ENCODE assay signal across 9 cellular contexts in genomic region chr1:113391643-113392271, GRCh38. TPM values are rescaled to one million over a fixed set of nuclear protein-coding genes. Genes with fewer than 3 reads are reported as not detected.
A peak's percentile ranks its signal among the peaks of the same experiment; 100 is the strongest.
DNase-seq lines count a peak whose midpoint lies in the region; ATAC-seq, FAIRE-seq and TF ChIP-seq lines count a peak whose summit lies in the region.
"Had no signal": no experiment of that assay in that cellular context is flagged by ENCODE, and none has a peak within 500 bp of the region (broad histone marks: within the 10 kb centered on the region; RNA-seq: fewer than 3 reads in every experiment).

No MANE protein-coding gene starts in this region.

- no TSS peak for BruUV-seq in GM12878 (replicated peaks; lab: Mats Ljungman, UMichigan)

- peak overlapping the region; percentile 68 for H3K4me3 ChIP-seq in GM12878
- peak overlapping the region; percentile 87 to 91 for H3K4me3 ChIP-seq in left lung
- H3K4me3 ChIP-seq in thymus (ENCODE audit: low read length) = peak overlapping the region; percentile 68

- H4K20me1 ChIP-seq in GM12878 (ENCODE audit: control insufficient read depth, insufficient read depth) = no peaks in the 10 kb centered on the region

- H3K79me2 ChIP-seq in GM12878 (ENCODE audit: control insufficient read depth, insufficient read depth, low read length) = no peaks in the 10 kb centered on the region

- SMC1A ChIA-PET in GM12878 (lab: Charles Lee; ENCODE audit: uncharacterized antibody, unreplicated experiment) = interaction anchor here (1.1 kb wide), 1 partner anchor 12 kb away, joined by 3 read pairs; no protein-coding TSS in a partner anchor

- POLR2A ChIA-PET in GM12878 (lab: Charles Lee) = interaction anchor here (0.7 kb wide), 1 partner anchor 17 kb away, joined by 4 read pairs; no protein-coding TSS in a partner anchor

- TF ChIP-seq CTCF in GM12878 (IDR thresholded peaks at IDR 0.05 in 2 of 3, conservative IDR thresholded peaks at IDR 0.05 in 1 of 3; ENCODE audit: control insufficient read depth in 2 of 3, extremely low read depth in 1 of 3, insufficient read depth in 1 of 3, low read depth in 3 of 3, low read length in 3 of 3) (no peak), left lung (IDR thresholded peaks at IDR 0.05) (no peak)

- peak overlapping the region; percentile 86 for H2AFZ ChIP-seq in GM12878 (ENCODE audit: control insufficient read depth, low read depth, low read length)

- H3K27ac ChIP-seq in GM12878 (ENCODE audit: control insufficient read depth, insufficient read depth) (no peak overlapping the region), left lung (peak overlapping the region; percentile 87 to 90), thymus (ENCODE audit: low read depth) (no peak overlapping the region)

- peak; percentile 7 for FAIRE-seq in GM12878 (lab: Jason Lieb, UNC)
- FAIRE-seq: A204.1 had no signal

- no peak for TF ChIP-seq RAD21 in GM12878 (IDR thresholded peaks at IDR 0.05; ENCODE audit: insufficient read depth, low read depth, low read length)

- CTCF ChIA-PET in GM12878 (lab: Yijun Ruan, JAX) = interaction anchor here (0.6 to 2.1 kb wide), 3 partner anchors 9 to 319 kb away, joined by 3 to 10 read pairs (median 3); partner anchors contain the start of gene LRIG2

- ATAC-seq in GM12878 (no peak), left lung (peak; percentile 12)

- H3K4me2 ChIP-seq in GM12878 (ENCODE audit: control insufficient read depth, insufficient read depth) = peak overlapping the region; percentile 96

- H3K36me3 ChIP-seq in GM12878 (ENCODE audit: control insufficient read depth in 2 of 2, insufficient read depth in 2 of 2, low read length in 1 of 2) (no peaks in the 10 kb centered on the region), left lung (no peaks in the 10 kb centered on the region), thymus (ENCODE audit: control insufficient read depth, insufficient read depth) (no peaks in the 10 kb centered on the region)

- no peak for TF ChIP-seq POLR2A in GM12878 (IDR thresholded peaks at IDR 0.05; ENCODE audit: low read depth, low read length)

- H3K4me1 ChIP-seq in GM12878 (ENCODE audit: control insufficient read depth, insufficient read depth, low read length) = peaks cover 2% of the 10 kb centered on the region; the same call in 1 of the 2 replicates
- peaks cover 7 to 29% of the 10 kb centered on the region in 2 donors for H3K4me1 ChIP-seq in left lung
- peaks cover 7% of the 10 kb centered on the region for H3K4me1 ChIP-seq in thymus (ENCODE audit: control insufficient read depth, insufficient read depth, low read length)

- TF ChIP-seq EP300 in GM12878 (IDR thresholded peaks at IDR 0.05; ENCODE audit: borderline replicate concordance in 1 of 2, control insufficient read depth in 1 of 2, low read depth in 2 of 2, low read length in 2 of 2) = no peak

- RAD21 ChIA-PET in GM12878 (lab: Charles Lee; ENCODE audit: unreplicated experiment) = no interaction called here

- H3K27me3 ChIP-seq in GM12878 (replicated peaks in 1 of 2; ENCODE audit: control insufficient read depth in 2 of 2, insufficient read depth in 2 of 2, low read length in 1 of 2) (peaks cover 0 to 10% of the 10 kb centered on the region in 2 experiments; a peak in 2 of 4 replicates), left lung (peaks cover 0 to 55% of the 10 kb centered on the region in 2 donors), thymus (ENCODE audit: control insufficient read depth, insufficient read depth) (peaks cover 10% of the 10 kb centered on the region)

- intact Hi-C loops in GM12878 (cut with micrococcal nuclease; ENCODE audit: unreplicated experiment) (loop anchor here (2.0 to 10.0 kb wide), 3 partner anchors 249 to 677 kb away; partner anchors contain the start of gene PPM1J), left lung (cut with DNase I) (no loop called here)

- in situ Hi-C loops in GM12878 (cut with MboI) = no loop called here

- no peaks in the 10 kb centered on the region; the same call in 1 of the 3 replicates for H3K9me3 ChIP-seq in GM12878 (replicated peaks; ENCODE audit: control insufficient read depth, insufficient read depth, low read length)
- H3K9me3 ChIP-seq in left lung = no peaks in the 10 kb centered on the region
- peaks cover 1% of the 10 kb centered on the region for H3K9me3 ChIP-seq in thymus (ENCODE audit: control insufficient read depth)

- H3K9ac ChIP-seq in GM12878 (ENCODE audit: control insufficient read depth, insufficient read depth, low read length) = no peak overlapping the region; the same call in 1 of the 2 replicates

- 44% methylated on average over 9 of the region's 9 CpGs for WGBS in GM12878 (ENCODE audit: insufficient coverage, insufficient replicate concordance, low lambda C conversion rate, missing lambda C conversion rate)
- 47% methylated on average over 9 of the region's 9 CpGs for WGBS in thymus

- DNase-seq in DMS 273 (lab: John Stamatoyannopoulos, UW; ENCODE audit: unreplicated experiment) (peak; percentile 63), DMS 273 treated with DMSO at 0.1 percent for 48 hours (lab: John Stamatoyannopoulos, UW) (no peak), NCI-H2196 treated with DMSO at 0.1 percent for 48 hours (lab: John Stamatoyannopoulos, UW; ENCODE audit: unreplicated experiment) (peak; percentile 30), GM12878 (ENCODE audit: low read depth, low spot score) (no peak), left lung (no peak), SIG-M5 treated with dmso at 0.1 percent for 504 hours (lab: John Stamatoyannopoulos, UW; ENCODE audit: unreplicated experiment) (no peak), cerebellar nuclear complex (lab: John Stamatoyannopoulos, UW) (no peak)

TF ChIP-seq in GM12878, 131 proteins besides CTCF, POLR2A, EP300 and RAD21:
- TF ChIP-seq IKZF1 (conservative IDR thresholded peaks at IDR 0.05) = no peak
- TF ChIP-seq BRCA1 (IDR thresholded peaks at IDR 0.05; ENCODE audit: low read depth, low read length) = no peak
- no peak for TF ChIP-seq ATF2 (IDR thresholded peaks at IDR 0.05; ENCODE audit: low read length)
- TF ChIP-seq YBX1 (IDR thresholded peaks at IDR 0.05) = no peak
- TF ChIP-seq ETV6 (conservative IDR thresholded peaks at IDR 0.05 in 1 of 2, IDR thresholded peaks at IDR 0.05 in 1 of 2; ENCODE audit: borderline replicate concordance in 1 of 2, low read depth in 1 of 2) = no peak
TF ChIP-seq in GM12878: peak in this region for 0.

RNA-seq across cellular contexts. Expression of gene MAGI3, which starts 1.4 kb away (rescaled TPM):
- total RNA-seq in GM12878 (2013; cell fraction: nucleolus; rRNA removed) = 11.5 and 13.6 TPM in 2 replicates
- 0.17 and 0.44 TPM in 2 replicates for total RNA-seq in GM12878 (2014; rRNA removed)
- 0.32 and 0.45 TPM in 2 replicates for total RNA-seq in GM12878 (2014; rRNA removed; fragmentation: Illumina TruSeq; extraction: Trizol)
- total RNA-seq in GM12878 (2021) = 0.37 and 0.51 TPM in 2 replicates
- 0.85 TPM for polyA plus RNA-seq in GM12878 (2011; ENCODE audit: low read depth)
- polyA plus RNA-seq in GM12878 (2011; rRNA removed) = 0.53 and 0.65 TPM in 2 replicates
- 0.13 and 0.21 TPM in 2 replicates for polyA plus RNA-seq in GM12878 (2011; cell fraction: cytosol; rRNA removed)
- polyA plus RNA-seq in GM12878 (2011; cell fraction: nucleus; rRNA removed) = 0.39 TPM in 2 replicates
- 0.62 and 0.85 TPM in 2 replicates for polyA plus RNA-seq in GM12878 (2012)
- 0.28 and 0.54 TPM in 2 replicates for polyA plus RNA-seq in GM12878 (2014; fragmentation: Illumina TruSeq; extraction: Trizol)
- under 1 TPM; 0.24 to 0.29 TPM for polyA plus RNA-seq in GM12878 (2014; fragmentation: Nextera tagmentation; extraction: Ambion mirVana)
- 0.06 and 0.35 TPM in 2 replicates for polyA plus RNA-seq in GM12878 (2014; rRNA removed)
- under 1 TPM; 0.19 to 0.39 TPM for polyA plus RNA-seq in GM12878 (2016; fragmentation: Nextera tagmentation; extraction: Ambion mirVana)
- 1.0 and 1.4 TPM in 2 replicates for polyA minus RNA-seq in GM12878 (2011; rRNA and poly(A)+ RNA removed)
- 0.21 and 0.40 TPM in 2 replicates for polyA minus RNA-seq in GM12878 (2011; cell fraction: cytosol; rRNA and poly(A)+ RNA removed)
- 1.7 and 3.3 TPM in 2 replicates for polyA minus RNA-seq in GM12878 (2011; cell fraction: nucleus; rRNA and poly(A)+ RNA removed)
- 10 to 100 TPM; 42.0 to 62.2 TPM for total RNA-seq in left lung
- 4.6 TPM for polyA plus RNA-seq in thymus

Comparison
In these comparisons a context has a peak if more than half of its experiments do, and no peak if none do; other contexts are left out.
1. DNase-seq: peak in DMS 273 (single experiment) and NCI-H2196 treated with DMSO at 0.1 percent for 48 hours (single experiment); none in DMS 273 treated with DMSO at 0.1 percent for 48 hours (single experiment), GM12878 (single experiment), left lung (0 of 2), SIG-M5 treated with dmso at 0.1 percent for 504 hours (single experiment) and cerebellar nuclear complex (0 of 2).
2. H3K27ac ChIP-seq: peak in left lung (2 of 2); none in GM12878 (single experiment) and thymus (single experiment).
3. Peak in every context shown above with its lines, with median percentiles within 50 percentile points of each other: H3K4me3 ChIP-seq.